In genomic region chr3:8618950-8619349, GRCh38 we compare ENCODE assay signal across 25 cellular contexts. TPM values are rescaled to one million over a fixed set of nuclear protein-coding genes. Genes with fewer than 3 reads are reported as not detected.
DNase-seq lines count a peak whose midpoint lies in the region; ATAC-seq and TF ChIP-seq lines count a peak whose summit lies in the region.
"Had no signal": no experiment of that assay in that cellular context is flagged by ENCODE, and none has a peak within 500 bp of the region (broad histone marks: within the 10 kb centered on the region; RNA-seq: fewer than 3 reads in every experiment).

No MANE protein-coding gene starts in this region.

- peak overlapping the region; percentile 63 for H3K18ac ChIP-seq in IMR-90 (ENCODE audit: low read depth, low read length)

- TF ChIP-seq CTCF in AG04450 (IDR thresholded peaks at IDR 0.05; ENCODE audit: low read depth, low read length) (no peak), IMR-90 (conservative IDR thresholded peaks at IDR 0.05; ENCODE audit: low read depth, low read length) (no peak), smooth muscle cell (IDR thresholded peaks at IDR 0.05; ENCODE audit: borderline replicate concordance, insufficient read depth, poor library complexity, severe bottlenecking) (no peak)

- no TSS peak for BruUV-seq in IMR-90 (replicated peaks; lab: Mats Ljungman, UMichigan)

- H2BK120ac ChIP-seq in IMR-90 (ENCODE audit: low read depth, low read length) = peak overlapping the region; percentile 82

- H3K4me2 ChIP-seq in IMR-90 (ENCODE audit: low read depth, low read length) = no peak overlapping the region
- no peak overlapping the region for H3K4me2 ChIP-seq in smooth muscle cell
- H3K4me2 ChIP-seq: A549 had no signal

- H3K9ac ChIP-seq in IMR-90 (ENCODE audit: low read depth, low read length) (no peak overlapping the region), smooth muscle cell (ENCODE audit: low read depth) (no peak overlapping the region)

- DNase-seq in AG04450 (ENCODE audit: low read depth, low spot score) = no peak
- DNase-seq in IMR-90 = no peak
- no peak for DNase-seq in smooth muscle cell (lab: John Stamatoyannopoulos, UW; ENCODE audit: unreplicated experiment)
- DNase-seq in activated T-cell treated with anti-CD3 and anti-CD28 coated beads, Interleukin-2, amount 50 U/mL, for 1 hour = no peak
- DNase-seq in NCI-H1092 (lab: John Stamatoyannopoulos, UW) = no peak
- DNase-seq: C1 segment of cervical spinal cord; CD4-positive, alpha-beta memory T cell; COR-L47; DMS 273 treated with DMSO at 0.1 percent for 48 hours; DMS79 treated with DMSO at 0.1 percent for 48 hours; GF-D8; KBM-7; MV-4-11; NCI-H1105 treated with DMSO at 0.1 percent for 48 hours; NCI-H2029; NCI-H446; NCI-H526; NCI-H82; NK-92 treated with Interleukin-12 subunit alpha and Interleukin-12 subunit beta, amount 100 ng/mL, for 24 hours; RPMI8226; SHP77 had no signal

- intact Hi-C loops in IMR-90 (cut with micrococcal nuclease) = no loop called here

- in situ Hi-C loops in IMR-90 (cut with MboI; ENCODE audit: low sequenced_read_pairs) = no loop called here

- peaks cover 12% of the 10 kb centered on the region for H3K9me1 ChIP-seq in IMR-90 (ENCODE audit: insufficient read depth, low read length)

- H3K27me3 ChIP-seq in AG04450 (ENCODE audit: control insufficient read depth, insufficient read depth, low read length) (no peaks in the 10 kb centered on the region), IMR-90 (ENCODE audit: control insufficient read depth, insufficient read depth, low read length) (no peaks in the 10 kb centered on the region), smooth muscle cell (ENCODE audit: low read depth) (no peaks in the 10 kb centered on the region)

- no peak overlapping the region for H2AK9ac ChIP-seq in IMR-90 (replicated peaks; ENCODE audit: low read depth, low read length, poor library complexity)

- H4K91ac ChIP-seq in IMR-90 (ENCODE audit: insufficient read depth, low read depth, low read length) = peak overlapping the region; percentile 80

- H3K4me3 ChIP-seq in AG04450 (ENCODE audit: low read depth, low read length) (no peak overlapping the region), IMR-90 (ENCODE audit: insufficient read depth, low read depth, low read length) (no peak overlapping the region), smooth muscle cell (no peak overlapping the region)
- H3K4me3 ChIP-seq: A549 had no signal

- dilution Hi-C loops in IMR-90 (cut with HindIII; ENCODE audit: low sequenced_read_pairs, unreplicated experiment) = no loop called here

- POLR2A ChIA-PET in AG04450 (lab: Yijun Ruan, JAX) = interaction anchor here (0.6 to 2.4 kb wide), 6 partner anchors 42 to 175 kb away, joined by 3 to 16 read pairs (median 4); partner anchors contain the start of gene LMCD1
- POLR2A ChIA-PET in IMR-90 (lab: Charles Lee; ENCODE audit: unreplicated experiment) = no interaction called here

- H3F3A ChIP-seq in smooth muscle cell (ENCODE audit: low read depth) = no peaks in the 10 kb centered on the region

- peak overlapping the region; percentile 39; the same call in 1 of the 2 replicates for H2AK5ac ChIP-seq in IMR-90 (ENCODE audit: low read depth, low read length)

- H2BK20ac ChIP-seq in IMR-90 (ENCODE audit: low read depth, low read length) = peak overlapping the region; percentile 74

- H3K4me1 ChIP-seq in IMR-90 (ENCODE audit: control insufficient read depth, insufficient read depth, low read length) (peaks cover 25% of the 10 kb centered on the region), smooth muscle cell (ENCODE audit: low read depth) (peaks cover 5% of the 10 kb centered on the region)

- no peak for TF ChIP-seq RAD21 in IMR-90 (IDR thresholded peaks at IDR 0.05; ENCODE audit: low read length)

- 100% methylated on average over 1 of the region's 4 CpGs; no CpG with 5 or more reads in 1 of the 2 experiments for WGBS in IMR-90 (ENCODE audit: extremely low coverage in 2 of 2, insufficient read length in 1 of 2), 2 experiments
- WGBS in smooth muscle cell (ENCODE audit: low lambda C conversion rate) = 93% methylated on average over 4 of the region's 4 CpGs

- no peak for TF ChIP-seq POLR2A in IMR-90 (IDR thresholded peaks at IDR 0.05; ENCODE audit: low read depth, low read length)

- H2BK5ac ChIP-seq in IMR-90 (ENCODE audit: low read depth, low read length, poor library complexity, severe bottlenecking) = peak overlapping the region; percentile 61

- H4K5ac ChIP-seq in IMR-90 (ENCODE audit: low read depth, low read length) = peak overlapping the region; percentile 87

- H3K27ac ChIP-seq in AG04450 (ENCODE audit: low read depth, low read length) (peak overlapping the region; percentile 31), IMR-90 (ENCODE audit: insufficient read depth, low read length) (peak overlapping the region; percentile 33; the same call in 1 of the 2 replicates), smooth muscle cell (ENCODE audit: low read depth) (peak overlapping the region; percentile 45)
- H3K27ac ChIP-seq: A549 had no signal

- peak overlapping the region; percentile 62; the same call in 1 of the 3 replicates for H2BK15ac ChIP-seq in IMR-90 (ENCODE audit: low read depth, low read length)

- peak overlapping the region in 1 of 2 experiments; percentile 20; a peak in 3 of 4 replicates for H4K8ac ChIP-seq in IMR-90 (ENCODE audit: low read depth in 2 of 2, low read length in 2 of 2)

- no peak overlapping the region for H3K23ac ChIP-seq in IMR-90 (ENCODE audit: low read depth, low read length)

- no peaks in the 10 kb centered on the region for H4K20me1 ChIP-seq in IMR-90 (ENCODE audit: insufficient read depth, low read length)
- H4K20me1 ChIP-seq in smooth muscle cell (ENCODE audit: low read depth) = no peaks in the 10 kb centered on the region

- no peaks in the 10 kb centered on the region for H3K79me2 ChIP-seq in smooth muscle cell (ENCODE audit: low read depth)

- ATAC-seq in IMR-90 (ENCODE audit: low read depth) = no peak
- peak; percentile 38 for ATAC-seq in esophagus mucosa
- no peak for ATAC-seq in HG03175 (IDR thresholded peaks at IDR 0.05; ENCODE audit: unreplicated experiment)
- ATAC-seq: A549 had no signal

- no peak overlapping the region for H3K56ac ChIP-seq in IMR-90 (ENCODE audit: extremely low read depth, insufficient read depth, low read length)

- H3K36me3 ChIP-seq in IMR-90 (ENCODE audit: control insufficient read depth, insufficient read depth, low read length) (no peaks in the 10 kb centered on the region), smooth muscle cell (ENCODE audit: low read depth) (no peaks in the 10 kb centered on the region)

- CTCF ChIA-PET in AG04450 (lab: Charles Lee) (interaction anchor here (0.9 to 10.6 kb wide), 5 partner anchors 11 to 449 kb away, joined by 3 to 159 read pairs (median 3); partner anchors contain the start of gene OXTR), IMR-90 (lab: Yijun Ruan, JAX) (interaction anchor here (0.5 to 0.7 kb wide), 2 partner anchors 145 to 177 kb away, joined by 3 read pairs; no protein-coding TSS in a partner anchor)

- H2AFZ ChIP-seq in IMR-90 (replicated peaks; ENCODE audit: low read length, poor library complexity) (no peak overlapping the region), smooth muscle cell (ENCODE audit: low read depth) (no peak overlapping the region)

- H3K9me3 ChIP-seq in AG04450 (ENCODE audit: control insufficient read depth, insufficient read depth, low read length) (peaks cover 4% of the 10 kb centered on the region), IMR-90 (ENCODE audit: control insufficient read depth, insufficient read depth, low read length) (0 out of 2 replicates have a peak, but pooled peaks cover 2% of the 10 kb centered on the region), smooth muscle cell (replicated peaks; ENCODE audit: low read depth) (no peaks in the 10 kb centered on the region)
- H3K9me3 ChIP-seq: A549 had no signal

- H3K79me1 ChIP-seq in IMR-90 (ENCODE audit: low read depth in 1 of 2, low read length in 2 of 2) = no peaks in the 10 kb centered on the region

- H3K4ac ChIP-seq in IMR-90 (ENCODE audit: low read depth, low read length) = peak overlapping the region; percentile 71

- peak overlapping the region; percentile 22; the same call in 1 of the 2 replicates for H3K14ac ChIP-seq in IMR-90 (replicated peaks; ENCODE audit: low read depth, low read length)

TF ChIP-seq in IMR-90, 13 proteins besides CTCF, POLR2A, EP300 and RAD21:
- TF ChIP-seq ELK1 (IDR thresholded peaks at IDR 0.05; ENCODE audit: borderline replicate concordance, low read depth, low read length) = no peak
- no peak for TF ChIP-seq MAFK (IDR thresholded peaks at IDR 0.05; ENCODE audit: low read depth, low read length)
- TF ChIP-seq CEBPB (IDR thresholded peaks at IDR 0.05; ENCODE audit: low read depth, low read length) = no peak
TF ChIP-seq in IMR-90: peak in this region for 0.

RNA-seq across cellular contexts. Expression of gene SSUH2, which starts 25.6 kb away (rescaled TPM):
- polyA plus RNA-seq in AG04450 (2011; rRNA removed) = 0.09 and 0.12 TPM in 2 replicates
- 0.28 TPM in 1 of 2 replicates, not detected in the other for polyA minus RNA-seq in AG04450 (2011; rRNA and poly(A)+ RNA removed)
- total RNA-seq in IMR-90 (2012; rRNA removed) = under 0.01 TPM in 1 of 2 replicates, not detected in the other
- 0.10 TPM in 2 replicates for polyA plus RNA-seq in IMR-90 (2012; rRNA removed)
- polyA plus RNA-seq in IMR-90 (2012; cell fraction: cytosol; rRNA removed) = not detected in 2 replicates
- polyA plus RNA-seq in IMR-90 (2012; cell fraction: nucleus; rRNA removed; ENCODE audit: low replicate concordance) = 0.32 and 0.66 TPM in 2 replicates
- total RNA-seq in esophagus mucosa = 0.36 TPM
- total RNA-seq in smooth muscle cell = 0.09 TPM in 1 of 2 replicates, not detected in the other
- not detected in 2 replicates for polyA plus RNA-seq in smooth muscle cell
- total RNA-seq: CD4-positive, alpha-beta memory T cell; SK-MEL-5 had no signal
- polyA plus RNA-seq: CD4-positive, alpha-beta memory T cell had no signal
